42 cellular contexts compared by ENCODE assay signal in genomic region chr11:124320097-124320496, GRCh38. TPM values are rescaled to one million over a fixed set of nuclear protein-coding genes. Genes with fewer than 3 reads are reported as not detected.
"Had no signal": no experiment of that assay in that cellular context is flagged by ENCODE, and none has a peak within 500 bp of the region (broad histone marks: within the 10 kb centered on the region; RNA-seq: fewer than 3 reads in every experiment).

OR8D2 (minus strand) TSS chr11:124320197; CDS start chr11:124320197, 0 bp downstream.

- ATAC-seq: activated naive CD4-positive, alpha-beta T cell treated with anti-CD3 and anti-CD28 coated beads, Interleukin-2, amount 50 U/mL, for 72 hours; activated naive CD8-positive, alpha-beta T cell treated with anti-CD3 and anti-CD28 coated beads, Interleukin-2, amount 50 U/mL, for 24 hours; activated T-cell treated with anti-CD3 and anti-CD28 coated beads, Interleukin-2, amount 50 U/mL, for 4 hours; activated T-cell treated with anti-CD3 and anti-CD28 coated beads, Interleukin-2, amount 50 U/mL, for 72 hours; activated T-helper 17 cell treated with anti-CD3 and anti-CD28 coated beads, Interleukin-2, amount 50 U/mL, for 72 hours; body of pancreas had no signal

- H3K36me3 Mint-ChIP-seq: activated naive CD4-positive, alpha-beta T cell treated with anti-CD3 and anti-CD28 coated beads, Interleukin-2, amount 10 ng/mL, durations not matched to agents 7 days and 5 days; activated naive CD4-positive, alpha-beta T cell treated with anti-CD3 and anti-CD28 coated beads, Interleukin-2, amount 50 U/mL, for 24 hours; activated naive CD4-positive, alpha-beta T cell treated with anti-CD3 and anti-CD28 coated beads, Interleukin-2, amount 50 U/mL, for 72 hours; activated naive CD8-positive, alpha-beta T cell; activated naive CD8-positive, alpha-beta T cell treated with anti-CD3 and anti-CD28 coated beads for 36 hours; activated naive CD8-positive, alpha-beta T cell treated with anti-CD3 and anti-CD28 coated beads, Interleukin-2, amount 10 ng/mL, durations not matched to agents 7 days and 5 days; brain had no signal

- DNase-seq: activated effector memory CD4-positive, alpha-beta T cell treated with anti-CD3 and anti-CD28 coated beads, Interleukin-2, amount 50 U/mL, for 16 hours; activated effector memory CD4-positive, alpha-beta T cell treated with Interleukin-2 at 50 U/mL for 16 hours; activated gamma-delta T cell; activated gamma-delta T cell treated with Interleukin-2 at 50 U/mL for 16 hours; activated naive CD4-positive, alpha-beta T cell; activated naive CD4-positive, alpha-beta T cell treated with anti-CD3 and anti-CD28 coated beads for 36 hours; activated naive CD4-positive, alpha-beta T cell treated with anti-CD3 and anti-CD28 coated beads, Interleukin-2, amount 10 ng/mL, durations not matched to agents 7 days and 5 days; activated naive CD4-positive, alpha-beta T cell treated with anti-CD3 and anti-CD28 coated beads, Interleukin-2, amount 50 U/mL, for 16 hours; activated naive CD4-positive, alpha-beta T cell treated with Interleukin-2 at 50 U/mL for 16 hours; activated naive CD8-positive, alpha-beta T cell treated with anti-CD3 and anti-CD28 coated beads for 36 hours; activated naive CD8-positive, alpha-beta T cell treated with anti-CD3 and anti-CD28 coated beads, Interleukin-2, amount 10 ng/mL, durations not matched to agents 7 days and 5 days; activated naive CD8-positive, alpha-beta T cell treated with anti-CD3 and anti-CD28 coated beads, Interleukin-2, amount 50 U/mL, for 24 hours; activated T-cell treated with anti-CD3 and anti-CD28 coated beads, Interleukin-2, amount 50 U/mL, for 4 hours; activated T-cell treated with anti-CD3 and anti-CD28 coated beads, Interleukin-2, amount 50 U/mL, for 48 hours; activated T-cell treated with anti-CD3 and anti-CD28 coated beads, Interleukin-2, amount 50 U/mL, for 72 hours; adrenal gland; amniotic stem cell; amygdala; anterior cingulate cortex; aorta; body of pancreas; brain microvascular endothelial cell; caudate nucleus; central memory CD4-positive, alpha-beta T cell; cerebellar nuclear complex had no signal

- H3K9me3 Mint-ChIP-seq: activated naive CD4-positive, alpha-beta T cell treated with anti-CD3 and anti-CD28 coated beads for 36 hours; activated naive CD4-positive, alpha-beta T cell treated with anti-CD3 and anti-CD28 coated beads, Interleukin-2, amount 10 ng/mL, durations not matched to agents 7 days and 5 days; activated naive CD4-positive, alpha-beta T cell treated with anti-CD3 and anti-CD28 coated beads, Interleukin-2, amount 50 U/mL, for 24 hours; activated naive CD8-positive, alpha-beta T cell treated with anti-CD3 and anti-CD28 coated beads for 36 hours; activated naive CD8-positive, alpha-beta T cell treated with anti-CD3 and anti-CD28 coated beads, Interleukin-2, amount 10 ng/mL, durations not matched to agents 7 days and 5 days; activated naive CD8-positive, alpha-beta T cell treated with anti-CD3 and anti-CD28 coated beads, Interleukin-2, amount 50 U/mL, for 24 hours; activated T-helper 1 cell treated with anti-CD3 and anti-CD28 coated beads, Interleukin-12 subunit alpha, Interleukin-12 subunit beta, Interleukin-2, Interleukin-4 antibody, amounts not matched to agents 30 ng/mL and 10 ng/mL and 1 ng/mL, durations not matched to agents 14 hours and 24 hours and 36 hours; activated T-helper 17 cell treated with anti-CD3 and anti-CD28 coated beads, Interleukin-2, amount 50 U/mL, for 72 hours; activated T-helper 2 cell treated with anti-CD3 and anti-CD28 coated beads, Interferon-gamma antibody, Interleukin-2, Interleukin-4, amounts not matched to agents 10 μg/mL and 5 μg/mL and 100 μg/mL, durations not matched to agents 14 hours and 24 hours and 36 hours; brain had no signal

- H3K27me3 Mint-ChIP-seq: activated naive CD4-positive, alpha-beta T cell treated with anti-CD3 and anti-CD28 coated beads, Interleukin-2, amount 10 ng/mL, durations not matched to agents 7 days and 5 days; central memory CD8-positive, alpha-beta T cell had no signal

- H3K4me1 Mint-ChIP-seq: activated naive CD4-positive, alpha-beta T cell treated with anti-CD3 and anti-CD28 coated beads, Interleukin-2, amount 10 ng/mL, durations not matched to agents 7 days and 5 days; activated naive CD4-positive, alpha-beta T cell treated with anti-CD3 and anti-CD28 coated beads, Interleukin-2, amount 50 U/mL, for 24 hours; activated naive CD8-positive, alpha-beta T cell treated with anti-CD3 and anti-CD28 coated beads for 36 hours; activated naive CD8-positive, alpha-beta T cell treated with anti-CD3 and anti-CD28 coated beads, Interleukin-2, amount 10 ng/mL, durations not matched to agents 7 days and 5 days; activated T-helper 17 cell treated with anti-CD3 and anti-CD28 coated beads, Interleukin-2, amount 50 U/mL, for 72 hours; brain; central memory CD8-positive, alpha-beta T cell had no signal

- H3K4me3 ChIP-seq: adrenal gland, ascending aorta, body of pancreas, breast epithelium, cardiac muscle cell had no signal

- H3K27ac ChIP-seq: adrenal gland, ascending aorta, body of pancreas, brain microvascular endothelial cell, breast epithelium, cardiac muscle cell had no signal

- H3K27ac Mint-ChIP-seq: activated naive CD4-positive, alpha-beta T cell treated with anti-CD3 and anti-CD28 coated beads for 36 hours; activated naive CD4-positive, alpha-beta T cell treated with anti-CD3 and anti-CD28 coated beads, Interleukin-2, amount 10 ng/mL, durations not matched to agents 7 days and 5 days; activated naive CD4-positive, alpha-beta T cell treated with anti-CD3 and anti-CD28 coated beads, Interleukin-2, amount 50 U/mL, for 24 hours; activated naive CD8-positive, alpha-beta T cell; activated naive CD8-positive, alpha-beta T cell treated with anti-CD3 and anti-CD28 coated beads for 36 hours; activated naive CD8-positive, alpha-beta T cell treated with anti-CD3 and anti-CD28 coated beads, Interleukin-2, amount 10 ng/mL, durations not matched to agents 7 days and 5 days; activated naive CD8-positive, alpha-beta T cell treated with anti-CD3 and anti-CD28 coated beads, Interleukin-2, amount 50 U/mL, for 24 hours; activated T-cell treated with anti-CD3 and anti-CD28 coated beads, Interleukin-2, amount 50 U/mL, for 72 hours; activated T-helper 1 cell treated with anti-CD3 and anti-CD28 coated beads, Interleukin-12 subunit alpha, Interleukin-12 subunit beta, Interleukin-2, Interleukin-4 antibody, amounts not matched to agents 30 ng/mL and 10 ng/mL and 1 ng/mL, durations not matched to agents 14 hours and 24 hours and 36 hours; activated T-helper 17 cell treated with anti-CD3 and anti-CD28 coated beads, Interleukin-2, amount 50 U/mL, for 72 hours; activated T-helper 2 cell treated with anti-CD3 and anti-CD28 coated beads, Interferon-gamma antibody, Interleukin-2, Interleukin-4, amounts not matched to agents 10 μg/mL and 5 μg/mL and 100 μg/mL, durations not matched to agents 14 hours and 24 hours and 36 hours; brain had no signal

- H3K4me3 Mint-ChIP-seq: activated naive CD4-positive, alpha-beta T cell treated with anti-CD3 and anti-CD28 coated beads for 36 hours; activated naive CD4-positive, alpha-beta T cell treated with anti-CD3 and anti-CD28 coated beads, Interleukin-2, amount 10 ng/mL, durations not matched to agents 7 days and 5 days; activated naive CD4-positive, alpha-beta T cell treated with anti-CD3 and anti-CD28 coated beads, Interleukin-2, amount 50 U/mL, for 24 hours; activated naive CD8-positive, alpha-beta T cell; activated naive CD8-positive, alpha-beta T cell treated with anti-CD3 and anti-CD28 coated beads for 36 hours; activated naive CD8-positive, alpha-beta T cell treated with anti-CD3 and anti-CD28 coated beads, Interleukin-2, amount 10 ng/mL, durations not matched to agents 7 days and 5 days; activated naive CD8-positive, alpha-beta T cell treated with anti-CD3 and anti-CD28 coated beads, Interleukin-2, amount 50 U/mL, for 24 hours; activated T-cell treated with anti-CD3 and anti-CD28 coated beads, Interleukin-2, amount 50 U/mL, for 4 hours; activated T-cell treated with anti-CD3 and anti-CD28 coated beads, Interleukin-2, amount 50 U/mL, for 72 hours; activated T-helper 1 cell treated with anti-CD3 and anti-CD28 coated beads, Interleukin-12 subunit alpha, Interleukin-12 subunit beta, Interleukin-2, Interleukin-4 antibody, amounts not matched to agents 30 ng/mL and 10 ng/mL and 1 ng/mL, durations not matched to agents 14 hours and 24 hours and 36 hours; activated T-helper 17 cell treated with anti-CD3 and anti-CD28 coated beads, Interleukin-2, amount 50 U/mL, for 72 hours; brain; central memory CD8-positive, alpha-beta T cell had no signal

- H3K4me1 ChIP-seq: adrenal gland, ascending aorta, body of pancreas, breast epithelium had no signal

- H3K36me3 ChIP-seq: adrenal gland, ascending aorta, brain microvascular endothelial cell, breast epithelium, cardiac muscle cell had no signal

- H3K9me3 ChIP-seq: adrenal gland, ascending aorta, body of pancreas, breast epithelium had no signal

- H3K27me3 ChIP-seq: ascending aorta, body of pancreas, brain microvascular endothelial cell, breast epithelium had no signal

RNA-seq across cellular contexts. Expression of gene OR8D2, which starts in this region (rescaled TPM):
- total RNA-seq: activated naive CD4-positive, alpha-beta T cell treated with anti-CD3 and anti-CD28 coated beads for 36 hours; activated naive CD4-positive, alpha-beta T cell treated with anti-CD3 and anti-CD28 coated beads, Interleukin-2, amount 50 U/mL, for 72 hours; activated naive CD8-positive, alpha-beta T cell treated with anti-CD3 and anti-CD28 coated beads for 36 hours; activated naive CD8-positive, alpha-beta T cell treated with anti-CD3 and anti-CD28 coated beads, Interleukin-2, amount 10 ng/mL, durations not matched to agents 7 days and 5 days; activated T-cell treated with anti-CD3 and anti-CD28 coated beads, Interleukin-2, amount 50 U/mL, for 4 hours; activated T-cell treated with anti-CD3 and anti-CD28 coated beads, Interleukin-2, amount 50 U/mL, for 72 hours; activated T-helper 1 cell treated with anti-CD3 and anti-CD28 coated beads, Interleukin-12 subunit alpha, Interleukin-12 subunit beta, Interleukin-2, Interleukin-4 antibody, amounts not matched to agents 30 ng/mL and 10 ng/mL and 1 ng/mL, durations not matched to agents 14 hours and 24 hours and 36 hours; activated T-helper 17 cell treated with anti-CD3 and anti-CD28 coated beads, Interleukin-2, amount 50 U/mL, for 72 hours; activated T-helper 2 cell treated with anti-CD3 and anti-CD28 coated beads, Interferon-gamma antibody, Interleukin-2, Interleukin-4, amounts not matched to agents 10 μg/mL and 5 μg/mL and 100 μg/mL, durations not matched to agents 14 hours and 24 hours and 36 hours; adrenal gland; aorta; ascending aorta; astrocyte; body of pancreas; breast epithelium; bronchial epithelial cell; cardiac muscle cell; cardiac septum; cerebellum; chondrocyte had no signal
- polyA plus RNA-seq: adipose tissue, adrenal gland, aorta, cardiac muscle cell had no signal
